Comparison of ENCODE assay signal across 21 cellular contexts in the genomic region with DNA sequence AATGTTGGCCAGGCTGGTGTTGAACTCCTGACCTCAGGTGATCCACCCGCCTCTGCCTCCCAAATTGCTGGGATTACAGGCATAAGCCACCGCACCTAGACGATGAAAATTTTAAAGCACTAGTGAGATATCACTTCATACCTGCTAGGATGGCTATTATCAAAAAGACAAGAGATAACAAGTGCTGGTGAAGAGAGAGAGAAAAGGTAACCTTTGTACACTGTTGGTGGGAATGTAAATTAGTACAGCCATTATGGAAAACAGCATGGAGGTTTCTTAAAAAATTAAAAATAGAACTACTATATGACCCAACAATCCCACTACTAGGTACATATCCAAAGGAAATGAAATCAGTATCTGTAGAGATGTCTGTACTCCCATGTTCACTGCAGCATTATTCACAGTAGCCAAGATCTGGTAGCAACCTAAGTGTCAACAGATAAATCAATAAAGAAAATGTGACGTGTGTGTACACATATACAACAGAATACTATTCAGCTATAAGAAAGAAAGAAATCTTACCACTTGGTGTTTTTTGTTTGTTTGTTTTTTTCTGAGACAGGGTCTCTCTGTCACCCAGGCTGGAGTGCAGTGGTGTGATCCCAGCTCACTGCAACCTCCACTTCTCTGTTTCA.
"Had no signal": no experiment of that assay in that cellular context is flagged by ENCODE, and none has a peak within 500 bp of the region (broad histone marks: within the 10 kb centered on the region; RNA-seq: fewer than 3 reads in every experiment).

No MANE protein-coding gene starts in this region.

- H3K4me2 ChIP-seq: KMS-11 had no signal

- H3K9ac ChIP-seq: KMS-11 had no signal

- H3K4me3 ChIP-seq: MG63, SJSA1 had no signal

- H3K9me3 Mint-ChIP-seq: activated naive CD4-positive, alpha-beta T cell treated with anti-CD3 and anti-CD28 coated beads, Interleukin-2, amount 10 ng/mL, durations not matched to agents 7 days and 5 days; activated T-cell treated with anti-CD3 and anti-CD28 coated beads, Interleukin-2, amount 50 U/mL, for 24 hours had no signal

- DNase-seq: activated CD4-positive, alpha-beta T cell treated with anti-CD3 and anti-CD28 coated beads for 4 hours; activated CD8-positive, alpha-beta memory T cell treated with anti-CD3 and anti-CD28 coated beads, Interleukin-2, amount 50 U/mL, for 48 hours; activated CD8-positive, alpha-beta T cell treated with anti-CD3 and anti-CD28 coated beads, Interleukin-2, amount 10 ng/mL, durations not matched to agents 7 days and 5 days; activated gamma-delta T cell treated with Interleukin-2 at 50 U/mL for 16 hours; activated naive CD4-positive, alpha-beta T cell treated with anti-CD3 and anti-CD28 coated beads, Interleukin-2, amount 10 ng/mL, durations not matched to agents 7 days and 5 days; activated T-cell treated with anti-CD3 and anti-CD28 coated beads, Interleukin-2, amount 50 U/mL, for 24 hours; aorta; central memory CD4-positive, alpha-beta T cell; MG63; NCI-H1105; NCI-H1436; NCI-H1694 treated with DMSO at 0.1 percent for 48 hours; NCI-H2029 treated with DMSO at 0.1 percent for 48 hours; NCI-H345; NCI-H510A treated with DMSO at 0.1 percent for 48 hours; SHP77; SW 1271 had no signal

- H3K9me3 ChIP-seq: MG63, SJSA1 had no signal

- H3K27ac Mint-ChIP-seq: activated CD8-positive, alpha-beta T cell treated with anti-CD3 and anti-CD28 coated beads, Interleukin-2, amount 10 ng/mL, durations not matched to agents 7 days and 5 days; activated naive CD4-positive, alpha-beta T cell treated with anti-CD3 and anti-CD28 coated beads, Interleukin-2, amount 10 ng/mL, durations not matched to agents 7 days and 5 days; activated T-cell treated with anti-CD3 and anti-CD28 coated beads, Interleukin-2, amount 50 U/mL, for 24 hours had no signal

- H3K27me3 Mint-ChIP-seq: activated naive CD4-positive, alpha-beta T cell treated with anti-CD3 and anti-CD28 coated beads, Interleukin-2, amount 10 ng/mL, durations not matched to agents 7 days and 5 days; activated T-cell treated with anti-CD3 and anti-CD28 coated beads, Interleukin-2, amount 50 U/mL, for 24 hours had no signal

- H3K4me3 Mint-ChIP-seq: activated CD8-positive, alpha-beta T cell treated with anti-CD3 and anti-CD28 coated beads, Interleukin-2, amount 10 ng/mL, durations not matched to agents 7 days and 5 days; activated naive CD4-positive, alpha-beta T cell treated with anti-CD3 and anti-CD28 coated beads, Interleukin-2, amount 10 ng/mL, durations not matched to agents 7 days and 5 days; activated T-cell treated with anti-CD3 and anti-CD28 coated beads, Interleukin-2, amount 50 U/mL, for 24 hours had no signal

- H3K27me3 ChIP-seq: MG63, SJSA1 had no signal

- ATAC-seq: activated CD4-positive, CD25-positive, alpha-beta regulatory T cell treated with anti-CD3 and anti-CD28 coated beads, Interleukin-2, amount 50 U/mL, for 24 hours; activated CD8-positive, alpha-beta T cell treated with anti-CD3 and anti-CD28 coated beads, Interleukin-2, amount 10 ng/mL, durations not matched to agents 7 days and 5 days; SK-N-SH treated with all-trans-retinoic acid at 6 μM for 48 hours had no signal

- H3K27ac ChIP-seq: KMS-11, SJSA1 had no signal
